ENCODE assay signal across 9 cellular contexts in the genomic region with DNA sequence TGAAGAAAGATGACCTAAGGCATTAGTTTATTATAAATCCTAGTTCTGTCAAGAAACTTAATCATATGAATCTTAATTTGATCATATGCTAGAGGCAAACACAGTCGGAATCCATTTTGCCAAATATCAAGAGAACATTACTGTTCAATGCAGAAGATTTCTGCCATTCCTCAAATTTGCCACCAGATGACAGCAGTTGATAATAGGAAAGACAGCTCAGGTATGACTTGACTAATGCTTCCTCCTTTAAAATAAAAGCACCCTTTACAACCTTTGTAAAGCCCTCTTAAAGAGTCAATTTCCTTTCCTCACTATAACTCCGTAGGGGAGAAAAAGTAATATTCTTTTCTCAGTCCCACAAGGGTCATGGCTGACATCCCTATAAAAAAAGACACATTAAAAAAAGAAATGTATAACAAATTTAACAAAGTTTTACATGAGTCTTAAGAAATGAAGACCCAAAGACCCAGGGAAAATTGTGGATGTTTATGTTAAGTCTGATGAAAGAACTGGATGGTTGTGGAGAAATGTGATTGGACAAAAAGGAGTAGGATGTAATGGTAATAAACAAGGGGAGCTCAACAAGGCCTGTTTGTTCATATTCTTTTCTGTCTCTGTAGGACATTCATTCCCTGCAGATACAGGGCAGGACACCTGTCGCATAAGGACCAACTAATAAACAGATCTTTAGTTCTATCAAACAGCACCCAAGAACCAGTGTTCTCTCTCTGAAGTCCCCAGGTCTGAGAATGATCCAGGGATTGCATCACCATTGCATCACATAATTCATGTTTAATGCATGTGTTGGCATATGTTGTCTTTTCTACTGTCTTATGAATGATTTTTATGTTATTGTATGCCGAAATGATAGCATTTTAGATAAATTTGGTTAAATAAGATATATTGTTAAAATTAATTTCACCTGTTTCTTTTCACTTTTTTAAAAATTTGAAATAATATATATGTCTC. TPM values are rescaled to one million over a fixed set of nuclear protein-coding genes. Genes with fewer than 3 reads are reported as not detected.
DNase-seq lines count a peak whose midpoint lies in the region; ATAC-seq and TF ChIP-seq lines count a peak whose summit lies in the region.
"Had no signal": no experiment of that assay in that cellular context is flagged by ENCODE, and none has a peak within 500 bp of the region (broad histone marks: within the 10 kb centered on the region; RNA-seq: fewer than 3 reads in every experiment).

No MANE protein-coding gene starts in this region.

- no peak overlapping the region for H3K4me3 ChIP-seq in cardiac muscle cell
- H3K4me3 ChIP-seq in H7 (ENCODE audit: insufficient read depth, low read depth, low read length) = no peak overlapping the region
- H3K4me3 ChIP-seq in NB4 (ENCODE audit: low read depth, low read length) = no peak overlapping the region
- no peak overlapping the region for H3K4me3 ChIP-seq in vagina

- H3K9me3 ChIP-seq in cardiac muscle cell (ENCODE audit: low read depth) = no peaks in the 10 kb centered on the region
- no peaks in the 10 kb centered on the region for H3K9me3 ChIP-seq in vagina

- peaks cover 59% of the 10 kb centered on the region for H3K4me1 Mint-ChIP-seq in activated naive CD8-positive, alpha-beta T cell treated with anti-CD3 and anti-CD28 coated beads, Interleukin-2, amount 50 U/mL, for 24 hours

- ATAC-seq in left ventricle myocardium superior = no peak
- peak; percentile 41 for ATAC-seq in activated naive CD8-positive, alpha-beta T cell treated with anti-CD3 and anti-CD28 coated beads, Interleukin-2, amount 50 U/mL, for 24 hours

- no peak overlapping the region for H3K4me3 Mint-ChIP-seq in activated naive CD8-positive, alpha-beta T cell treated with anti-CD3 and anti-CD28 coated beads, Interleukin-2, amount 50 U/mL, for 24 hours

- H3K27ac ChIP-seq in cardiac muscle cell = no peak overlapping the region
- H3K27ac ChIP-seq in vagina = no peak overlapping the region
- H3K27ac ChIP-seq: epithelial cell of prostate had no signal

- H3K4me1 ChIP-seq in cardiac muscle cell (ENCODE audit: low read depth) = no peaks in the 10 kb centered on the region
- no peaks in the 10 kb centered on the region for H3K4me1 ChIP-seq in vagina

- H3K27me3 Mint-ChIP-seq in activated naive CD8-positive, alpha-beta T cell treated with anti-CD3 and anti-CD28 coated beads, Interleukin-2, amount 50 U/mL, for 24 hours = peaks cover 29% of the 10 kb centered on the region

- H3K9me3 Mint-ChIP-seq in activated naive CD8-positive, alpha-beta T cell treated with anti-CD3 and anti-CD28 coated beads, Interleukin-2, amount 50 U/mL, for 24 hours = peaks cover 23% of the 10 kb centered on the region

- H3K36me3 ChIP-seq in cardiac muscle cell (no peaks in the 10 kb centered on the region), H7 (replicated peaks; ENCODE audit: control insufficient read depth, insufficient read depth, low read length) (no peaks in the 10 kb centered on the region), vagina (no peaks in the 10 kb centered on the region)

- peak; percentile 22 for TF ChIP-seq CTCF in cardiac muscle cell (IDR thresholded peaks at IDR 0.05; ENCODE audit: low read depth, low read length)
- TF ChIP-seq CTCF in NB4 (IDR thresholded peaks at IDR 0.05; ENCODE audit: low read depth, low read length) = peak; percentile 65
- peak in 1 of 3 experiments; percentile 42 for TF ChIP-seq CTCF in vagina (IDR thresholded peaks at IDR 0.05)

- H3K27me3 ChIP-seq in cardiac muscle cell = peaks cover 16% of the 10 kb centered on the region
- no peaks in the 10 kb centered on the region for H3K27me3 ChIP-seq in H7 (ENCODE audit: control insufficient read depth, insufficient read depth, low read length)
- no peaks in the 10 kb centered on the region for H3K27me3 ChIP-seq in vagina

- no peak for TF ChIP-seq POLR2A in NB4 (IDR thresholded peaks at IDR 0.05; ENCODE audit: extremely low read depth, insufficient read length)
- no peak for TF ChIP-seq POLR2A in vagina (IDR thresholded peaks at IDR 0.05)

- H3K36me3 Mint-ChIP-seq in activated naive CD8-positive, alpha-beta T cell treated with anti-CD3 and anti-CD28 coated beads, Interleukin-2, amount 50 U/mL, for 24 hours (ENCODE audit: low read depth) = peaks cover 15% of the 10 kb centered on the region

- DNase-seq in cardiac muscle cell (ENCODE audit: low read depth in 1 of 2, low spot score in 1 of 2) (peak in 1 of 2 donors; percentile 8), left ventricle myocardium superior (no peak), H7 (peak; percentile 17), NB4 (ENCODE audit: low read depth) (peak; percentile 52), left kidney (ENCODE audit: low read depth, low spot score) (peak; percentile 43), C1 segment of cervical spinal cord (lab: John Stamatoyannopoulos, UW) (no peak), vagina (ENCODE audit: extremely low spot score in 2 of 2) (no peak)
- no peak for DNase-seq in activated naive CD8-positive, alpha-beta T cell treated with anti-CD3 and anti-CD28 coated beads, Interleukin-2, amount 50 U/mL, for 24 hours

- H3K27ac Mint-ChIP-seq in activated naive CD8-positive, alpha-beta T cell treated with anti-CD3 and anti-CD28 coated beads, Interleukin-2, amount 50 U/mL, for 24 hours = peak overlapping the region; percentile 96

- intact Hi-C loops in left ventricle myocardium superior (cut with micrococcal nuclease) (no loop called here), vagina (cut with DNase I) (no loop called here)

RNA-seq across cellular contexts. Expression of a gene that starts 23.0 kb away (rescaled TPM):
- total RNA-seq in cardiac muscle cell (not detected in 2 replicates), left ventricle myocardium superior (not detected), vagina (not detected)
- not detected in 2 replicates for polyA plus RNA-seq in cardiac muscle cell
- 0.03 TPM in 1 of 2 replicates, not detected in the other for total RNA-seq in H7 (2014; rRNA removed; shearing (Covaris generic))

Comparison
In these comparisons a context has a peak if more than half of its experiments do, and no peak if none do; other contexts are left out.
1. DNase-seq: peak in H7 (single experiment), NB4 (single experiment) and left kidney (single experiment); none in left ventricle myocardium superior (single experiment), activated naive CD8-positive, alpha-beta T cell treated with anti-CD3 and anti-CD28 coated beads, Interleukin-2, amount 50 U/mL, for 24 hours (single experiment), C1 segment of cervical spinal cord (0 of 14) and vagina (0 of 2).